ENCODE assay signal across 12 cellular contexts in the genomic region with DNA sequence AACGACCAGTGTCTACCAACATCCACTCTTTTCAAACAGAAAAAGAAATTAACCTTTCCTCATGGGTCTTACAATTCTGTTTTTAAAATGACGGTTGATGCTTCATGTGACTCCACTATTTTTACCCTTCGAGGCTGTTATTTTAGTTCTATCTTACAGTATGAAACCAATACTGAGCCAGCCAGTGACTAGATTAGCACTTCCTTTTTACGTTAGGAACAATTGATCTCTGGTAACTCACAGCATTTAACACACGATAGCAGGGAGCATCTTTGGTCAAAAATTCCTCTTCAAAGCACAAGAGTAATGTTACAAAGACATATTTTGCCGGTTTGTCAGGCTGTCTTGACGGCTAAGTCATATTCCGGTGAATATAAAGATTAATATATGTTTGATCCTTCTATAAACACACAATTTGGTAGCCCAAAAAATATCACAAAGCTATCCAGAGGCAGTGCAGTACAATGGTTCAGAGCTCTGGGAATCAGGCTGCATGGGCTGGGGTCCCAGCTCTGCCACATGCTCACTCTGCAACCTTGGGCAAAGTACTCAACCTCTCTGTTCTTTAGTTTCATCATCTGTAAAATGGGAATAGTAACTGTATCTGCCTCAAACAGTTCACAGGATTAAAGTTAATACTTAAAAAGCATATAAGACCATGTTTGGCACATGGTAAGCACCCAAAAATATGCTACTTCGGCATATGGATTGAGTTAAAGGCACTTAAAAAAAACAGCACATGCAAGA.
DNase-seq lines count a peak whose midpoint lies in the region; ATAC-seq and TF ChIP-seq lines count a peak whose summit lies in the region.
"Had no signal": no experiment of that assay in that cellular context is flagged by ENCODE, and none has a peak within 500 bp of the region (broad histone marks: within the 10 kb centered on the region; RNA-seq: fewer than 3 reads in every experiment).

No MANE protein-coding gene starts in this region.

- peak; percentile 34 to 79 for DNase-seq in NOMO-1 (lab: John Stamatoyannopoulos, UW; ENCODE audit: unreplicated experiment in 2 of 2)
- DNase-seq in occipital lobe (lab: John Stamatoyannopoulos, UW), result no peak
- no peak for DNase-seq in mammary epithelial cell
- no peak for DNase-seq in NCI-H1092 treated with DMSO at 0.1 percent for 48 hours (lab: John Stamatoyannopoulos, UW)
- no peak for DNase-seq in SKM-1 (lab: John Stamatoyannopoulos, UW; ENCODE audit: unreplicated experiment)
- DNase-seq: CD4-positive, CD25-positive, alpha-beta regulatory T cell; NCI-H1694 treated with DMSO at 0.1 percent for 48 hours; sigmoid colon had no signal

- no TSS peak for BruUV-seq in mammary epithelial cell (replicated peaks; lab: Mats Ljungman, UMichigan)

- CTCF ChIA-PET in mammary epithelial cell (lab: Charles Lee; ENCODE audit: low non-redundant PET), result no interaction called here

- no peak overlapping the region for H3K4me2 ChIP-seq in mammary epithelial cell (ENCODE audit: insufficient read depth, low read depth, low read length)

- no peak overlapping the region for H3K27ac ChIP-seq in mammary epithelial cell (ENCODE audit: insufficient read depth, low read depth, low read length)
- H3K27ac ChIP-seq: sigmoid colon had no signal

- TF ChIP-seq CTCF in mammary epithelial cell (conservative IDR thresholded peaks at IDR 0.05 in 1 of 2, IDR thresholded peaks at IDR 0.05 in 1 of 2; ENCODE audit: extremely low read depth in 1 of 2, insufficient read depth in 1 of 2, low read depth in 1 of 2, low read length in 2 of 2), result no peak

- no peak overlapping the region for H2AFZ ChIP-seq in mammary epithelial cell (ENCODE audit: low read depth, low read length)

- no peaks in the 10 kb centered on the region for H3K27me3 ChIP-seq in mammary epithelial cell (ENCODE audit: insufficient read depth, low read length)
- H3K27me3 ChIP-seq: sigmoid colon had no signal

- intact Hi-C loops in mammary epithelial cell (cut with micrococcal nuclease), result no loop called here

- H3K9ac ChIP-seq in mammary epithelial cell (ENCODE audit: insufficient read depth, low read length), result no peak overlapping the region

- H3K9me3 ChIP-seq in mammary epithelial cell (replicated peaks; ENCODE audit: insufficient read depth, low read length), result no peaks in the 10 kb centered on the region
- H3K9me3 ChIP-seq: sigmoid colon had no signal

- ATAC-seq in GM18499 (IDR thresholded peaks at IDR 0.05; ENCODE audit: insufficient read depth, unreplicated experiment) (peak; percentile 78), GM21360 (IDR thresholded peaks at IDR 0.05; ENCODE audit: unreplicated experiment) (peak; percentile 55), HG03045 (IDR thresholded peaks at IDR 0.05; ENCODE audit: unreplicated experiment) (peak; percentile 60)

- no peaks in the 10 kb centered on the region for H4K20me1 ChIP-seq in mammary epithelial cell (ENCODE audit: insufficient read depth, low read length)

- 84% methylated on average over 9 of the region's 9 CpGs for WGBS in mammary epithelial cell (ENCODE audit: low coverage, missing lambda C conversion rate)

- H3K4me1 ChIP-seq in mammary epithelial cell (ENCODE audit: insufficient read depth, low read length), result no peaks in the 10 kb centered on the region

- no peaks in the 10 kb centered on the region for H3K36me3 ChIP-seq in mammary epithelial cell (ENCODE audit: insufficient read depth, low read length)
- H3K36me3 ChIP-seq: sigmoid colon had no signal

- H3K79me2 ChIP-seq in mammary epithelial cell (ENCODE audit: insufficient read depth, low read length), result no peaks in the 10 kb centered on the region

- H3K4me3 ChIP-seq in mammary epithelial cell (replicated peaks in 1 of 3; ENCODE audit: insufficient read depth in 1 of 3, low read depth in 2 of 3, low read length in 3 of 3), result no peak overlapping the region
- H3K4me3 ChIP-seq: lung, sigmoid colon had no signal

- in situ Hi-C loops in mammary epithelial cell (cut with MboI; ENCODE audit: low sequenced_read_pairs in 2 of 2), result no loop called here

- dilution Hi-C loops in mammary epithelial cell (cut with HindIII; ENCODE audit: low sequenced_read_pairs), result no loop called here

Comparison
In these comparisons a context has a peak if more than half of its experiments do, and no peak if none do; other contexts are left out.
1. DNase-seq: peak in NOMO-1 (2 of 2); none in occipital lobe (single experiment), mammary epithelial cell (single experiment), NCI-H1092 treated with DMSO at 0.1 percent for 48 hours (single experiment) and SKM-1 (single experiment).
2. Peak in every context shown above with its lines, with median percentiles within 50 percentile points of each other: ATAC-seq.